ENCODE assay signal across 18 cellular contexts in the genomic region with DNA sequence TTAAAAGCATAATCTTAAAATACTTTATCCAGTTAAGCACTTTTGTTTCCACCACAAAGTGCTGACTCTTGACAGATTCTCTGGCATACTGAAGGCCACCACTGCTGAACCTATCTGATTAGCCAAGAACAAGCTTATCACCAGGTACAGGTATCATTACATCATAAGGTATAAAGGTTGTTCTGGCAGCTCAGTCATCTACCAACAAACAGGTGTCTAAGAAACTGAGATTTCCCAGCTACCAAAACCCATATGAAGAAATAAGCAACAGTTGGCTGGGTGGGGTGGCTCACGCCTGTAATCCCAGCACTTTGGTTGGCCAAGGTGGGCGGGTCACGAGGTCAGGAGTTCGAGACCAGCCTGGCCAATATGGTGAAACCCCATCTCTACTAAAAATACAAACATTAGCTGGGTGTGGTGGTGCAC. TPM values are rescaled to one million over a fixed set of nuclear protein-coding genes. Genes with fewer than 3 reads are reported as not detected.
DNase-seq lines count a peak whose midpoint lies in the region; ATAC-seq and TF ChIP-seq lines count a peak whose summit lies in the region.
"Had no signal": no experiment of that assay in that cellular context is flagged by ENCODE, and none has a peak within 500 bp of the region (broad histone marks: within the 10 kb centered on the region; RNA-seq: fewer than 3 reads in every experiment).

No MANE protein-coding gene starts in this region.

- no peak for TF ChIP-seq POLR2A in transverse colon (IDR thresholded peaks at IDR 0.05)

- H3K9me3 Mint-ChIP-seq in activated naive CD8-positive, alpha-beta T cell (ENCODE audit: low read depth) = no peaks in the 10 kb centered on the region
- no peaks in the 10 kb centered on the region for H3K9me3 Mint-ChIP-seq in activated naive CD8-positive, alpha-beta T cell treated with anti-CD3 and anti-CD28 coated beads for 36 hours
- no peaks in the 10 kb centered on the region for H3K9me3 Mint-ChIP-seq in naive B cell
- H3K9me3 Mint-ChIP-seq: CD8-positive, alpha-beta T cell had no signal

- in situ Hi-C loops in transverse colon (cut with MboI; ENCODE audit: low pct_ligation_motif_present in 1 of 4, low pct_unique_long_range_greater_than_20kb in 1 of 4, low sequenced_read_pairs in 3 of 4) = no loop called here

- no peaks in the 10 kb centered on the region for H3K9me2 ChIP-seq in hepatocyte (replicated peaks; ENCODE audit: insufficient read depth)

- H3K36me3 Mint-ChIP-seq in activated naive CD8-positive, alpha-beta T cell = peaks cover 5% of the 10 kb centered on the region
- peaks cover 25% of the 10 kb centered on the region for H3K36me3 Mint-ChIP-seq in activated naive CD8-positive, alpha-beta T cell treated with anti-CD3 and anti-CD28 coated beads for 36 hours
- peaks cover 0 to 5% of the 10 kb centered on the region in 2 donors for H3K36me3 Mint-ChIP-seq in naive B cell

- peak overlapping the region; percentile 16 for H3K27ac Mint-ChIP-seq in activated naive CD8-positive, alpha-beta T cell
- no peak overlapping the region for H3K27ac Mint-ChIP-seq in activated naive CD8-positive, alpha-beta T cell treated with anti-CD3 and anti-CD28 coated beads for 36 hours
- peak overlapping the region in 5 of 6 donors; percentile 30 to 82 (median 65) for H3K27ac Mint-ChIP-seq in naive B cell
- H3K27ac Mint-ChIP-seq: CD8-positive, alpha-beta T cell had no signal

- H3K4me1 ChIP-seq in hepatocyte (ENCODE audit: insufficient read depth) (peaks cover 10% of the 10 kb centered on the region), transverse colon (peaks cover 12 to 50% (median 35%) of the 10 kb centered on the region in 4 donors)

- no peak overlapping the region for H3K4me3 ChIP-seq in hepatocyte
- H3K4me3 ChIP-seq in transverse colon = no peak overlapping the region
- H3K4me3 ChIP-seq: BLaER1, HAP-1, PC-9 had no signal

- no peak for TF ChIP-seq CTCF in hepatocyte (IDR thresholded peaks at IDR 0.05; ENCODE audit: poor library complexity)
- TF ChIP-seq CTCF in transverse colon (IDR thresholded peaks at IDR 0.05) = no peak

- peaks cover 72% of the 10 kb centered on the region for H3K4me1 Mint-ChIP-seq in activated naive CD8-positive, alpha-beta T cell (ENCODE audit: low read depth)
- H3K4me1 Mint-ChIP-seq in activated naive CD8-positive, alpha-beta T cell treated with anti-CD3 and anti-CD28 coated beads for 36 hours = peaks cover 58% of the 10 kb centered on the region
- peaks cover 49 to 71% (median 67%) of the 10 kb centered on the region in 3 donors for H3K4me1 Mint-ChIP-seq in naive B cell

- H3K79me2 ChIP-seq in hepatocyte = peaks cover 93% of the 10 kb centered on the region

- DNase-seq in activated naive CD8-positive, alpha-beta T cell treated with anti-CD3 and anti-CD28 coated beads for 36 hours = no peak
- DNase-seq in hepatocyte (ENCODE audit: low spot score) (peak; percentile 39), naive B cell (no peak), transverse colon (no peak), HT-29 (ENCODE audit: low spot score) (no peak)
- no peak for DNase-seq in stimulated activated naive CD8-positive, alpha-beta T cell treated with anti-CD3 and anti-CD28 coated beads, Interleukin-15, Interleukin-2, amounts not matched to agents 100 U/mL and 50 U/mL, for 24 hours
- no peak for DNase-seq in stimulated activated CD8-positive, alpha-beta memory T cell treated with anti-CD3 and anti-CD28 coated beads, Interleukin-4, amount 100 ng/mL, for 48 hours
- DNase-seq: CD8-positive, alpha-beta T cell; NCI-H1436; NCI-H2029; NCI-H2171 treated with DMSO at 0.1 percent for 48 hours; NCI-H446 treated with DMSO at 0.1 percent for 48 hours; NCI-H748 treated with DMSO at 0.1 percent for 48 hours had no signal

- H3K4me2 ChIP-seq in hepatocyte = no peak overlapping the region
- H3K4me2 ChIP-seq: BLaER1, PC-9 had no signal

- H3K4me3 Mint-ChIP-seq in activated naive CD8-positive, alpha-beta T cell = no peak overlapping the region
- no peak overlapping the region for H3K4me3 Mint-ChIP-seq in activated naive CD8-positive, alpha-beta T cell treated with anti-CD3 and anti-CD28 coated beads for 36 hours
- H3K4me3 Mint-ChIP-seq in naive B cell = no peak overlapping the region
- H3K4me3 Mint-ChIP-seq: CD8-positive, alpha-beta T cell had no signal

- H3K36me3 ChIP-seq in hepatocyte (replicated peaks; ENCODE audit: insufficient read depth, low read depth) (no peaks in the 10 kb centered on the region), transverse colon (no peaks in the 10 kb centered on the region)

- TF ChIP-seq EP300 in transverse colon (IDR thresholded peaks at IDR 0.05; ENCODE audit: low read depth) = no peak

- H4K20me1 ChIP-seq in hepatocyte (ENCODE audit: insufficient read depth, poor library complexity, severe bottlenecking) = peaks cover 31% of the 10 kb centered on the region

- H3K27ac ChIP-seq in hepatocyte = peak overlapping the region; percentile 47
- H3K27ac ChIP-seq in transverse colon = peak overlapping the region; percentile 6 to 46 (median 40)
- H3K27ac ChIP-seq: 22Rv1, BLaER1, PC-9 had no signal

- H3K27me3 ChIP-seq in hepatocyte (no peaks in the 10 kb centered on the region), transverse colon (no peaks in the 10 kb centered on the region)
- H3K27me3 ChIP-seq: BLaER1 had no signal

- no peaks in the 10 kb centered on the region for H3K27me3 Mint-ChIP-seq in activated naive CD8-positive, alpha-beta T cell
- no peaks in the 10 kb centered on the region for H3K27me3 Mint-ChIP-seq in activated naive CD8-positive, alpha-beta T cell treated with anti-CD3 and anti-CD28 coated beads for 36 hours
- no peaks in the 10 kb centered on the region for H3K27me3 Mint-ChIP-seq in naive B cell

- no peak overlapping the region for H2AFZ ChIP-seq in hepatocyte
- H2AFZ ChIP-seq: PC-9 had no signal

- 92% methylated on average over 4 of the region's 4 CpGs for WGBS in hepatocyte (ENCODE audit: low lambda C conversion rate, missing lambda C conversion rate)
- 20 to 45% methylated on average over 1 to 4 of the region's 4 CpGs for WGBS in transverse colon (ENCODE audit: low coverage in 1 of 2), 2 donors

- no peak for ATAC-seq in naive B cell (ENCODE audit: low read depth in 2 of 2)
- ATAC-seq in stimulated activated naive CD8-positive, alpha-beta T cell treated with anti-CD3 and anti-CD28 coated beads, Interleukin-15, Interleukin-2, amounts not matched to agents 100 U/mL and 50 U/mL, for 24 hours = no peak
- ATAC-seq: CD8-positive, alpha-beta T cell had no signal

- H3K9me3 ChIP-seq in hepatocyte (ENCODE audit: low read depth) = no peaks in the 10 kb centered on the region
- no peaks in the 10 kb centered on the region for H3K9me3 ChIP-seq in transverse colon
- H3K9me3 ChIP-seq: BLaER1, HAP-1 had no signal

- intact Hi-C loops in transverse colon (cut with DNase I; ENCODE audit: low total_unique reads) = no loop called here

RNA-seq across cellular contexts. Expression of gene MTMR12, which starts 5.0 kb away (rescaled TPM):
- 10 to 100 TPM; 24.0 to 24.9 TPM for total RNA-seq in activated naive CD8-positive, alpha-beta T cell treated with anti-CD3 and anti-CD28 coated beads for 36 hours
- 14.7 and 19.7 TPM in 2 replicates for total RNA-seq in hepatocyte
- 7.1 and 11.0 TPM in 2 replicates for polyA plus RNA-seq in hepatocyte
- 10 to 100 TPM; 16.9 to 32.1 (median 20.5) TPM for polyA plus RNA-seq in naive B cell (ENCODE audit: low read depth in 6 of 6)
- total RNA-seq in transverse colon = 10 to 100 TPM; 10.1 to 27.9 (median 16.1) TPM
- total RNA-seq in HT-29 (2014; rRNA removed; shearing (Covaris generic)) = 10.4 and 13.1 TPM in 2 replicates
